29 cellular contexts compared by ENCODE assay signal in genomic region chr12:75603475-75603874, GRCh38.
DNase-seq lines count a peak whose midpoint lies in the region; ATAC-seq, FAIRE-seq and TF ChIP-seq lines count a peak whose summit lies in the region.
"Had no signal": no experiment of that assay in that cellular context is flagged by ENCODE, and none has a peak within 500 bp of the region (broad histone marks: within the 10 kb centered on the region; RNA-seq: fewer than 3 reads in every experiment).

No MANE protein-coding gene starts in this region.

- no peak for TF ChIP-seq RAD21 in liver (IDR thresholded peaks at IDR 0.05)
- TF ChIP-seq RAD21 in HepG2 (CRISPR knock-in tag; IDR thresholded peaks at IDR 0.05): no peak

- intact Hi-C loops in HepG2 (cut with micrococcal nuclease; ENCODE audit: unreplicated experiment): no loop called here

- POLR2A ChIA-PET in HepG2 (lab: Yijun Ruan, JAX): no interaction called here

- H4K20me1 ChIP-seq in HepG2 (ENCODE audit: insufficient read depth, low read length): no peaks in the 10 kb centered on the region

- H3K9me3 ChIP-seq in liver (ENCODE audit: control insufficient read depth in 4 of 4, low read length in 3 of 4) (no peaks in the 10 kb centered on the region), HepG2 (ENCODE audit: low read length) (no peaks in the 10 kb centered on the region)
- H3K9me3 ChIP-seq: left ventricle myocardium inferior, psoas muscle, thoracic aorta had no signal

- no peaks in the 10 kb centered on the region for H3K4me1 ChIP-seq in liver (ENCODE audit: control insufficient read depth in 4 of 4, insufficient read depth in 4 of 4, low read length in 3 of 4)
- H3K4me1 ChIP-seq in HepG2 (ENCODE audit: insufficient read depth, low read length): no peaks in the 10 kb centered on the region
- H3K4me1 ChIP-seq: left ventricle myocardium inferior, psoas muscle had no signal

- FAIRE-seq in HepG2 (lab: Jason Lieb, UNC): no peak
- FAIRE-seq: K562, urothelium cell line had no signal

- TF ChIP-seq CTCF in liver (IDR thresholded peaks at IDR 0.05; ENCODE audit: low read depth, low read length, missing input control) (no peak), HepG2 (CRISPR knock-in tag; IDR thresholded peaks at IDR 0.05) (no peak)

- no peak for TF ChIP-seq POLR2A in HepG2 (IDR thresholded peaks at IDR 0.05; ENCODE audit: insufficient read depth in 1 of 2, low read depth in 2 of 2, low read length in 2 of 2)

- no peak for ATAC-seq in HepG2
- no peak for ATAC-seq in HG02970 (IDR thresholded peaks at IDR 0.05; ENCODE audit: low FRiP score, unreplicated experiment)
- no peak for ATAC-seq in HG02642 (IDR thresholded peaks at IDR 0.05; ENCODE audit: poor library complexity, unreplicated experiment)
- ATAC-seq: activated naive CD4-positive, alpha-beta T cell treated with anti-CD3 and anti-CD28 coated beads, Interleukin-2, amount 50 U/mL, for 72 hours; foreskin keratinocyte; K562; psoas muscle; Right ventricle myocardium inferior; SK-N-SH treated with all-trans-retinoic acid at 6 μM for 48 hours; stimulated activated naive CD8-positive, alpha-beta T cell treated with anti-CD3 and anti-CD28 coated beads, Interleukin-15, Interleukin-2, amounts not matched to agents 100 U/mL and 50 U/mL, for 24 hours; T-helper 17 cell had no signal

- H3K79me2 ChIP-seq in HepG2 (ENCODE audit: insufficient read depth, low read length): no peaks in the 10 kb centered on the region

- H3K4me3 ChIP-seq in liver (ENCODE audit: low read depth in 1 of 3, low read length in 3 of 3) (no peak overlapping the region), HepG2 (replicated peaks in 1 of 3; ENCODE audit: insufficient read depth in 1 of 3, low read depth in 2 of 3, low read length in 3 of 3) (no peak overlapping the region)
- H3K4me3 ChIP-seq: K562, left ventricle myocardium inferior, psoas muscle, thoracic aorta had no signal

- WGBS in liver: 84% methylated on average over 3 of the region's 3 CpGs
- WGBS in HepG2 (ENCODE audit: low lambda C conversion rate): 70% methylated on average over 3 of the region's 3 CpGs

- H3K27ac ChIP-seq in liver (ENCODE audit: low read depth in 1 of 2, low read length in 2 of 2): no peak overlapping the region
- no peak overlapping the region for H3K27ac ChIP-seq in HepG2 (ENCODE audit: extremely low read length, insufficient read depth, low read length)
- H3K27ac ChIP-seq: foreskin keratinocyte, left ventricle myocardium inferior, psoas muscle, thoracic aorta had no signal

- CTCF ChIA-PET in HepG2 (lab: Yijun Ruan, JAX; ENCODE audit: low intra/inter-chr PET ratio, low total read pairs): no interaction called here

- DNase-seq in HepG2 (ENCODE audit: low spot score) (no peak), dermis blood vessel endothelial cell (peak; percentile 58), iris pigment epithelial cell (ENCODE audit: low read depth) (peak; percentile 3), HPDE6-E6E7 (ENCODE audit: extremely low spot score) (no peak), cortex of kidney (lab: John Stamatoyannopoulos, UW) (no peak)
- DNase-seq: 8988T; activated CD4-positive, alpha-beta memory T cell treated with anti-CD3 and anti-CD28 coated beads for 36 hours; activated CD4-positive, CD25-positive, alpha-beta regulatory T cell treated with anti-CD3 and anti-CD28 coated beads, Interleukin-2, amount 50 U/mL, for 72 hours; AML-193; CD4-positive, alpha-beta memory T cell; foreskin keratinocyte; left ventricle myocardium inferior; MV-4-11; naive B cell; NCI-H1694 treated with DMSO at 0.1 percent for 48 hours; NCI-H2171; NCI-H524; psoas muscle; stimulated activated naive CD8-positive, alpha-beta T cell treated with anti-CD3 and anti-CD28 coated beads, Interleukin-15, Interleukin-2, amounts not matched to agents 100 U/mL and 50 U/mL, for 24 hours; T-helper 17 cell had no signal

- H2AFZ ChIP-seq in HepG2 (ENCODE audit: low read length): no peak overlapping the region

- H3K9ac ChIP-seq in liver (ENCODE audit: low read depth in 1 of 2, low read length in 2 of 2): no peak overlapping the region
- H3K9ac ChIP-seq in HepG2 (ENCODE audit: insufficient read depth, low read depth, low read length): no peak overlapping the region

- BruUV-seq in HepG2 (replicated peaks; lab: Mats Ljungman, UMichigan): no TSS peak

- in situ Hi-C loops in HepG2 (cut with HindIII; ENCODE audit: extremely low pct_ligation_motif_present, low pct_unique_long_range_greater_than_20kb): no loop called here

- H3K36me3 ChIP-seq in liver (ENCODE audit: control insufficient read depth in 4 of 4, insufficient read depth in 3 of 4, low read depth in 1 of 4, low read length in 3 of 4) (no peaks in the 10 kb centered on the region), HepG2 (replicated peaks in 1 of 2; ENCODE audit: control insufficient read depth in 1 of 2, insufficient read depth in 2 of 2, low read length in 2 of 2) (no peaks in the 10 kb centered on the region)
- H3K36me3 ChIP-seq: left ventricle myocardium inferior, thoracic aorta had no signal

- no peaks in the 10 kb centered on the region for H3K27me3 ChIP-seq in liver (ENCODE audit: control insufficient read depth in 4 of 4, insufficient read depth in 4 of 4, low read length in 3 of 4)
- H3K27me3 ChIP-seq in HepG2 (ENCODE audit: control insufficient read depth in 1 of 2, insufficient read depth in 2 of 2, low read length in 2 of 2): no peaks in the 10 kb centered on the region
- H3K27me3 ChIP-seq: foreskin keratinocyte had no signal

- TF ChIP-seq EP300 in HepG2 (IDR thresholded peaks at IDR 0.05; ENCODE audit: low read depth in 2 of 2, low read length in 2 of 2) (no peak), HepG2 (CRISPR knock-in tag; IDR thresholded peaks at IDR 0.05; ENCODE audit: borderline replicate concordance) (no peak)

- H3K4me2 ChIP-seq in HepG2 (ENCODE audit: low read depth, low read length): no peak overlapping the region

TF ChIP-seq in liver, 16 proteins besides CTCF, POLR2A, EP300 and RAD21:
- TF ChIP-seq ATF3 (IDR thresholded peaks at IDR 0.05): no peak
- peak; percentile 14 for TF ChIP-seq YY1 (IDR thresholded peaks at IDR 0.05)
- TF ChIP-seq FOXA1 (IDR thresholded peaks at IDR 0.05): no peak
- TF ChIP-seq HNF4G (IDR thresholded peaks at IDR 0.05): no peak
- TF ChIP-seq RXRA (IDR thresholded peaks at IDR 0.05): no peak
- TF ChIP-seq HNF4A (conservative IDR thresholded peaks at IDR 0.05): no peak

TF ChIP-seq in HepG2, 621 proteins besides CTCF, POLR2A, EP300 and RAD21:
- TF ChIP-seq ESRRA (CRISPR knock-in tag; IDR thresholded peaks at IDR 0.05; ENCODE audit: low read depth): no peak
- no peak for TF ChIP-seq ZNF788 (CRISPR knock-in tag; IDR thresholded peaks at IDR 0.05; ENCODE audit: borderline replicate concordance)
- TF ChIP-seq PBX2 (CRISPR knock-in tag; IDR thresholded peaks at IDR 0.05): no peak
- TF ChIP-seq ZNF83 (CRISPR knock-in tag; IDR thresholded peaks at IDR 0.05; ENCODE audit: borderline replicate concordance): no peak
- TF ChIP-seq ZMYM4 (CRISPR knock-in tag; IDR thresholded peaks at IDR 0.05): no peak
- no peak for TF ChIP-seq ZNF441 (CRISPR knock-in tag; IDR thresholded peaks at IDR 0.05; ENCODE audit: borderline replicate concordance)

Comparison
In these comparisons a context has a peak if more than half of its experiments do, and no peak if none do; other contexts are left out.
1. DNase-seq: peak in dermis blood vessel endothelial cell (single experiment) and iris pigment epithelial cell (single experiment); none in HepG2 (single experiment), HPDE6-E6E7 (single experiment) and cortex of kidney (single experiment).